Comparison of ENCODE assay signal across 37 cellular contexts in genomic region chr3:16943857-16944256, GRCh38.
"Had no signal": no experiment of that assay in that cellular context is flagged by ENCODE, and none has a peak within 500 bp of the region (broad histone marks: within the 10 kb centered on the region; RNA-seq: fewer than 3 reads in every experiment).

No MANE protein-coding gene starts in this region.

- H3K4me1 ChIP-seq: SJSA1 had no signal

- H3K4me2 ChIP-seq: SK-N-SH had no signal

- H3K9me3 ChIP-seq: MG63, Peyer's patch, SJSA1, SK-N-SH had no signal

- DNase-seq: activated CD4-positive, alpha-beta memory T cell treated with anti-CD3 and anti-CD28 coated beads for 36 hours; activated CD4-positive, alpha-beta T cell treated with anti-CD3 and anti-CD28 coated beads for 36 hours; activated CD4-positive, alpha-beta T cell treated with anti-CD3 and anti-CD28 coated beads, Interleukin-2, amount 50 U/mL, for 1 hour; activated CD8-positive, alpha-beta memory T cell treated with anti-CD3 and anti-CD28 coated beads, Interleukin-2, amount 50 U/mL, for 4 hours; activated gamma-delta T cell treated with Interleukin-2 at 50 U/mL for 16 hours; activated naive CD4-positive, alpha-beta T cell treated with anti-CD3 and anti-CD28 coated beads for 36 hours; activated naive CD8-positive, alpha-beta T cell treated with anti-CD3 and anti-CD28 coated beads, Interleukin-2, amount 50 U/mL, for 24 hours; activated T-cell treated with anti-CD3 and anti-CD28 coated beads for 4 hours; activated T-cell treated with anti-CD3 and anti-CD28 coated beads, Interleukin-2, amount 50 U/mL, for 4 hours; anterior cingulate cortex; caudate nucleus; Kasumi-1; KG1; MG63; NCI-H1048; NCI-H1436 treated with DMSO at 0.1 percent for 48 hours; NCI-H1694 treated with DMSO at 0.1 percent for 48 hours; NCI-H2029 treated with DMSO at 0.1 percent for 48 hours; NCI-H2107; NCI-H2171; NCI-H510A; NCI-H526; NCI-H748 treated with DMSO at 0.1 percent for 48 hours; NK-92 treated with Interleukin-12 subunit alpha and Interleukin-12 subunit beta, amount 100 ng/mL, for 24 hours; PC-3; Peyer's patch; RPMI8226; SHP77 treated with DMSO at 0.1 percent for 48 hours; SK-N-SH had no signal

- ATAC-seq: activated CD4-positive, alpha-beta T cell treated with anti-CD3 and anti-CD28 coated beads for 36 hours; activated naive CD4-positive, alpha-beta T cell treated with anti-CD3 and anti-CD28 coated beads, Interleukin-2, amount 50 U/mL, for 72 hours; activated naive CD8-positive, alpha-beta T cell treated with anti-CD3 and anti-CD28 coated beads, Interleukin-2, amount 50 U/mL, for 24 hours; activated T-cell treated with anti-CD3 and anti-CD28 coated beads, Interleukin-2, amount 50 U/mL, for 4 hours; PC-3 had no signal

- H3K36me3 ChIP-seq: MG63, Peyer's patch, SJSA1 had no signal

- H3K9ac ChIP-seq: SK-N-SH had no signal

- H3K4me3 Mint-ChIP-seq: activated CD4-positive, alpha-beta memory T cell treated with anti-CD3 and anti-CD28 coated beads for 36 hours; activated CD4-positive, alpha-beta T cell treated with anti-CD3 and anti-CD28 coated beads for 36 hours; activated naive CD4-positive, alpha-beta T cell treated with anti-CD3 and anti-CD28 coated beads for 36 hours; activated naive CD8-positive, alpha-beta T cell treated with anti-CD3 and anti-CD28 coated beads, Interleukin-2, amount 50 U/mL, for 24 hours; activated T-cell treated with anti-CD3 and anti-CD28 coated beads, Interleukin-2, amount 50 U/mL, for 4 hours; activated T-helper 1 cell treated with anti-CD3 and anti-CD28 coated beads, Interleukin-12 subunit alpha, Interleukin-12 subunit beta, Interleukin-2, Interleukin-4 antibody, amounts not matched to agents 30 ng/mL and 10 ng/mL and 1 ng/mL, durations not matched to agents 14 hours and 24 hours and 36 hours; brain; T-helper 1 cell treated with Interleukin-12 subunit alpha and Interleukin-12 subunit beta and Interleukin-4 antibody, amounts not matched to agents 30 μg/mL and 1 μg/mL, for 36 hours; T-helper 2 cell treated with Interferon-gamma antibody and Interleukin-4, amounts not matched to agents 5 μg/mL and 100 μg/mL, for 36 hours had no signal

- H3K4me3 ChIP-seq: MG63, Peyer's patch, SJSA1 had no signal

- FAIRE-seq: bronchial epithelial cell, TTC549 had no signal

- H3K36me3 Mint-ChIP-seq: activated naive CD4-positive, alpha-beta T cell treated with anti-CD3 and anti-CD28 coated beads, Interleukin-2, amount 50 U/mL, for 72 hours had no signal

- H3K27ac Mint-ChIP-seq: activated CD4-positive, alpha-beta memory T cell treated with anti-CD3 and anti-CD28 coated beads for 36 hours; activated CD4-positive, alpha-beta T cell treated with anti-CD3 and anti-CD28 coated beads for 36 hours; activated naive CD4-positive, alpha-beta T cell treated with anti-CD3 and anti-CD28 coated beads for 36 hours; activated naive CD4-positive, alpha-beta T cell treated with anti-CD3 and anti-CD28 coated beads, Interleukin-2, amount 50 U/mL, for 72 hours; activated naive CD8-positive, alpha-beta T cell treated with anti-CD3 and anti-CD28 coated beads, Interleukin-2, amount 50 U/mL, for 24 hours; activated T-helper 1 cell treated with anti-CD3 and anti-CD28 coated beads, Interleukin-12 subunit alpha, Interleukin-12 subunit beta, Interleukin-2, Interleukin-4 antibody, amounts not matched to agents 30 ng/mL and 10 ng/mL and 1 ng/mL, durations not matched to agents 14 hours and 24 hours and 36 hours; T-helper 1 cell treated with Interleukin-12 subunit alpha and Interleukin-12 subunit beta and Interleukin-4 antibody, amounts not matched to agents 30 μg/mL and 1 μg/mL, for 36 hours; T-helper 2 cell treated with Interferon-gamma antibody and Interleukin-4, amounts not matched to agents 5 μg/mL and 100 μg/mL, for 36 hours had no signal

- H3K27me3 ChIP-seq: MG63, Peyer's patch, SJSA1 had no signal

- H3K27ac ChIP-seq: Peyer's patch, SJSA1 had no signal

- H3K27me3 Mint-ChIP-seq: activated CD4-positive, alpha-beta memory T cell treated with anti-CD3 and anti-CD28 coated beads for 36 hours; activated CD4-positive, alpha-beta T cell treated with anti-CD3 and anti-CD28 coated beads for 36 hours; activated naive CD8-positive, alpha-beta T cell treated with anti-CD3 and anti-CD28 coated beads, Interleukin-2, amount 50 U/mL, for 24 hours; brain had no signal

- H3K9me3 Mint-ChIP-seq: activated CD4-positive, alpha-beta memory T cell treated with anti-CD3 and anti-CD28 coated beads for 36 hours; activated naive CD8-positive, alpha-beta T cell treated with anti-CD3 and anti-CD28 coated beads, Interleukin-2, amount 50 U/mL, for 24 hours; activated T-cell treated with anti-CD3 and anti-CD28 coated beads, Interleukin-2, amount 50 U/mL, for 4 hours; activated T-helper 1 cell treated with anti-CD3 and anti-CD28 coated beads, Interleukin-12 subunit alpha, Interleukin-12 subunit beta, Interleukin-2, Interleukin-4 antibody, amounts not matched to agents 30 ng/mL and 10 ng/mL and 1 ng/mL, durations not matched to agents 14 hours and 24 hours and 36 hours; brain; T-helper 1 cell treated with Interleukin-12 subunit alpha and Interleukin-12 subunit beta and Interleukin-4 antibody, amounts not matched to agents 30 μg/mL and 1 μg/mL, for 36 hours; T-helper 2 cell treated with Interferon-gamma antibody and Interleukin-4, amounts not matched to agents 5 μg/mL and 100 μg/mL, for 36 hours had no signal
